In the genomic region with DNA sequence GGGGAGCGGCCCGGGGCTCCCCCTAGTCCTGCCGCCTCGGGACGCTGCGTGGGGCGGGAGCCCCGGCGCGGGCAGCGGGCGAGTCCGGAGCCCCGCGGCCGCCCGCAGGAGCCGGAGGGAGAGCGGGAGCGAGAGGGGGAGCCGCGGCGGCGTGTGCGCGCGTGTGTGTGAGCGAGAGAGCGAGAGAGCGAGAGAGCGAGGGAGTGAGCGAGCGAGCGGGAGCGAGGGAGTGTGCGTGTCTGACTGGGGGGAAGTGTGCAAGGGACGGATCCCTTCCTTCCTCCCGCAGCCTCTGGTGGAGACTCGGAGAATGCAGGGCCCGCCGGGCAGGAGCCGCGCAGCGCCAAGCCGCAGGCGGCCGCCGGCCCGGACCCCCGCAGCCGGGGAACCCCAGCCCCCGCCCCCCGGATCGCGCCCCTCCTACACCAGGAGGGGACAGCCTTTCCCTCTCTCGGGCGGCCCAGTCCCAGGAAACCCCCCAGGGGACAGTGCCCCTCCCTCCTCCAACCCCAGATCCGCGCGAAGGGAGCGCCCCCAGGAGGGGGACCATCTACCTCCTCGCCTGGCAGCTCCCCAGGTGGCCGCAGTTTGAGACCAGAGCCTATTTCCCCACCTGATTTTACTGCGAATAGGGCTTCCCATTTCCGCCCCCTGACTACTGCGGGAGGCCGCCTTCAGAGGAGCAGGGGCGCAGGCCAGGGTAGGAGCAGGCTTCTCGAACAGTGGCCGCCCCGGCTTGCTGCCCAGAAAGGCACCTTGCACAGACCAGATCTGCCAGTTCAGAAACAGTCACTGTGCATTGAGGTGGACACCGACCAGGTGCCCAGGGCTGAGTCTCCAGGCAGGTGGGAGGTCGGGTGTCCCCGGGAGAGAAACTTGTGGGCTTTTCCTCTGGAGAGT, we compare ENCODE assay signal across 8 cellular contexts. TPM values are rescaled to one million over a fixed set of nuclear protein-coding genes. Genes with fewer than 3 reads are reported as not detected.
A peak's percentile ranks its signal among the peaks of the same experiment; 100 is the strongest.
DNase-seq lines count a peak whose midpoint lies in the region; ATAC-seq and TF ChIP-seq lines count a peak whose summit lies in the region.

TSS of gene CDH22 (minus strand) at position 241 of the 900 bp plus-strand sequence. CDS start 57,204 bp downstream, outside the sequence.

- no peaks in the 10 kb centered on the region for H3K9me3 Mint-ChIP-seq in activated T-helper 2 cell treated with anti-CD3 and anti-CD28 coated beads, Interferon-gamma antibody, Interleukin-2, Interleukin-4, amounts not matched to agents 10 μg/mL and 5 μg/mL and 100 μg/mL, durations not matched to agents 14 hours and 24 hours and 36 hours

- in situ Hi-C loops in HAP-1 (cut with MboI; ENCODE audit: low sequenced_read_pairs) = no loop called here

- peak within 1 kb of the TSS; percentile 76 for H2AFZ ChIP-seq in neuron (ENCODE audit: low read depth, low read length)

- H3K36me3 Mint-ChIP-seq in activated T-helper 2 cell treated with anti-CD3 and anti-CD28 coated beads, Interferon-gamma antibody, Interleukin-2, Interleukin-4, amounts not matched to agents 10 μg/mL and 5 μg/mL and 100 μg/mL, durations not matched to agents 14 hours and 24 hours and 36 hours (ENCODE audit: low read depth) = no peaks in the 10 kb centered on the region

- no peaks in the 10 kb centered on the region for H3K9me3 ChIP-seq in HAP-1
- H3K9me3 ChIP-seq in neuron (ENCODE audit: low read length) = no peaks in the 10 kb centered on the region

- DNase-seq in Ammon's horn (ENCODE audit: low spot score) (peak; percentile 77), HAP-1 (ENCODE audit: low spot score in 2 of 2) (peak; percentile 21 to 67), NCI-H82 treated with DMSO at 0.1 percent for 48 hours (lab: John Stamatoyannopoulos, UW; ENCODE audit: unreplicated experiment) (peak; percentile 52), fibroblast of the aortic adventitia (ENCODE audit: low read depth) (peak; percentile 19), SHP77 (lab: John Stamatoyannopoulos, UW) (no peak)
- DNase-seq in activated T-helper 2 cell treated with anti-CD3 and anti-CD28 coated beads, Interferon-gamma antibody, Interleukin-2, Interleukin-4, amounts not matched to agents 10 μg/mL and 5 μg/mL and 100 μg/mL, durations not matched to agents 14 hours and 24 hours and 36 hours (ENCODE audit: low spot score) = no peak

- H3K4me3 Mint-ChIP-seq in activated T-helper 2 cell treated with anti-CD3 and anti-CD28 coated beads, Interferon-gamma antibody, Interleukin-2, Interleukin-4, amounts not matched to agents 10 μg/mL and 5 μg/mL and 100 μg/mL, durations not matched to agents 14 hours and 24 hours and 36 hours (ENCODE audit: low read depth) = peak within 1 kb of the TSS; percentile 37

- H3K27me3 ChIP-seq in HAP-1 (ENCODE audit: low read depth) (peaks cover 91% of the 10 kb centered on the region), neuron (ENCODE audit: insufficient read depth, low read length) (peaks cover 84% of the 10 kb centered on the region)

- no peak within 1 kb of the TSS for H3K27ac Mint-ChIP-seq in activated T-helper 2 cell treated with anti-CD3 and anti-CD28 coated beads, Interferon-gamma antibody, Interleukin-2, Interleukin-4, amounts not matched to agents 10 μg/mL and 5 μg/mL and 100 μg/mL, durations not matched to agents 14 hours and 24 hours and 36 hours

- H3K4me1 Mint-ChIP-seq in activated T-helper 2 cell treated with anti-CD3 and anti-CD28 coated beads, Interferon-gamma antibody, Interleukin-2, Interleukin-4, amounts not matched to agents 10 μg/mL and 5 μg/mL and 100 μg/mL, durations not matched to agents 14 hours and 24 hours and 36 hours (ENCODE audit: low read depth) = no peaks in the 10 kb centered on the region

- H3K4me3 ChIP-seq in HAP-1 (peak within 1 kb of the TSS; percentile 12), fibroblast of the aortic adventitia (ENCODE audit: low read depth, low read length) (peak within 1 kb of the TSS; percentile 28), neuron (ENCODE audit: low read length) (peak within 1 kb of the TSS; percentile 43)

- intact Hi-C loops in activated T-helper 2 cell treated with anti-CD3 and anti-CD28 coated beads, Interferon-gamma antibody, Interleukin-2, Interleukin-4, amounts not matched to agents 10 μg/mL and 5 μg/mL and 100 μg/mL, durations not matched to agents 14 hours and 24 hours and 36 hours (cut with micrococcal nuclease) = no loop called here

- H3K27me3 Mint-ChIP-seq in activated T-helper 2 cell treated with anti-CD3 and anti-CD28 coated beads, Interferon-gamma antibody, Interleukin-2, Interleukin-4, amounts not matched to agents 10 μg/mL and 5 μg/mL and 100 μg/mL, durations not matched to agents 14 hours and 24 hours and 36 hours (ENCODE audit: low read depth) = peaks cover 70% of the 10 kb centered on the region

- H3K4me1 ChIP-seq in HAP-1 (no peaks in the 10 kb centered on the region), neuron (ENCODE audit: insufficient read depth, low read length) (peaks cover 12% of the 10 kb centered on the region)

- ATAC-seq in HG03175 (IDR thresholded peaks at IDR 0.05; ENCODE audit: unreplicated experiment) = no peak

- TF ChIP-seq CTCF in fibroblast of the aortic adventitia (IDR thresholded peaks at IDR 0.05; ENCODE audit: insufficient read depth, low read length) = peak; percentile 45

- no peaks in the 10 kb centered on the region for H3K36me3 ChIP-seq in HAP-1 (replicated peaks)
- no peaks in the 10 kb centered on the region for H3K36me3 ChIP-seq in neuron (ENCODE audit: insufficient read depth, low read length)

RNA-seq across cellular contexts. Expression of gene CDH22, which starts in this region (rescaled TPM):
- not detected in 2 replicates for total RNA-seq in activated T-helper 2 cell treated with anti-CD3 and anti-CD28 coated beads, Interferon-gamma antibody, Interleukin-2, Interleukin-4, amounts not matched to agents 10 μg/mL and 5 μg/mL and 100 μg/mL, durations not matched to agents 14 hours and 24 hours and 36 hours
- total RNA-seq in fibroblast of the aortic adventitia (ENCODE audit: low replicate concordance) = not detected in 2 replicates

Comparison
In these comparisons a context has a peak if more than half of its experiments do, and no peak if none do; other contexts are left out.
1. Peak in DNase-seq and H3K4me3 ChIP-seq in fibroblast of the aortic adventitia; RNA of the gene not detected or under 1 TPM.
2. DNase-seq: peak in Ammon's horn (single experiment), HAP-1 (2 of 2) and NCI-H82 treated with DMSO at 0.1 percent for 48 hours (single experiment); none in activated T-helper 2 cell treated with anti-CD3 and anti-CD28 coated beads, Interferon-gamma antibody, Interleukin-2, Interleukin-4, amounts not matched to agents 10 μg/mL and 5 μg/mL and 100 μg/mL, durations not matched to agents 14 hours and 24 hours and 36 hours (single experiment) and SHP77 (0 of 2).
3. Peak in every context shown above with its lines, with median percentiles within 50 percentile points of each other: H3K4me3 ChIP-seq.